ENCODE assay signal across 9 cellular contexts in genomic region chr1:183281039-183281438, GRCh38.
DNase-seq lines count a peak whose midpoint lies in the region; ATAC-seq, FAIRE-seq and TF ChIP-seq lines count a peak whose summit lies in the region.
"Had no signal": no experiment of that assay in that cellular context is flagged by ENCODE, and none has a peak within 500 bp of the region (broad histone marks: within the 10 kb centered on the region; RNA-seq: fewer than 3 reads in every experiment).

No MANE protein-coding gene starts in this region.

- H3K9me3 Mint-ChIP-seq in WTC11: no peaks in the 10 kb centered on the region
- H3K9me3 Mint-ChIP-seq: central memory CD8-positive, alpha-beta T cell had no signal

- no peak for TF ChIP-seq CTCF in WTC11 (IDR thresholded peaks at IDR 0.05)
- TF ChIP-seq CTCF in thyroid gland (IDR thresholded peaks at IDR 0.05): no peak

- DNase-seq in WTC11 (ENCODE audit: low spot score): no peak
- no peak for DNase-seq in left ventricle myocardium superior
- DNase-seq in thyroid gland: no peak
- no peak for DNase-seq in GM12891 (ENCODE audit: insufficient read length, low spot score)
- no peak for DNase-seq in midbrain (lab: John Stamatoyannopoulos, UW)
- DNase-seq in HPDE6-E6E7 (ENCODE audit: extremely low spot score): no peak

- no peak for TF ChIP-seq POLR2A in thyroid gland (IDR thresholded peaks at IDR 0.05)
- TF ChIP-seq POLR2A in GM12891 (IDR thresholded peaks at IDR 0.05; ENCODE audit: low read depth, low read length): no peak

- no peak overlapping the region for H3K27ac Mint-ChIP-seq in WTC11

- ATAC-seq in WTC11 (peak; percentile 6), left ventricle myocardium superior (peak; percentile 2), HG02938 (IDR thresholded peaks at IDR 0.05; ENCODE audit: unreplicated experiment) (no peak)

- H3K9me3 ChIP-seq in thyroid gland: no peaks in the 10 kb centered on the region

- peaks cover 42% of the 10 kb centered on the region for H3K4me1 Mint-ChIP-seq in WTC11
- H3K4me1 Mint-ChIP-seq: central memory CD8-positive, alpha-beta T cell had no signal

- no peaks in the 10 kb centered on the region for H3K27me3 ChIP-seq in thyroid gland

- H3K4me3 Mint-ChIP-seq in WTC11: no peak overlapping the region
- H3K4me3 Mint-ChIP-seq: central memory CD8-positive, alpha-beta T cell had no signal

- POLR2A ChIA-PET in WTC11 (lab: Charles Lee): no interaction called here

- H3K4me1 ChIP-seq in thyroid gland: peaks cover 45 to 58% of the 10 kb centered on the region in 2 donors

- intact Hi-C loops in left ventricle myocardium superior (cut with micrococcal nuclease) (loop anchor here (5.0 kb wide), 1 partner anchor 36 kb away; no protein-coding TSS in a partner anchor), thyroid gland (cut with DNase I) (no loop called here)

- H3K36me3 ChIP-seq in thyroid gland: no peaks in the 10 kb centered on the region

- H3K27ac ChIP-seq in thyroid gland: peak overlapping the region; percentile 32 to 92 (median 81)

- H3K27me3 Mint-ChIP-seq in WTC11 (ENCODE audit: low read depth): no peaks in the 10 kb centered on the region

- H3K36me3 Mint-ChIP-seq in WTC11: no peaks in the 10 kb centered on the region

- TF ChIP-seq RAD21 in Ishikawa (IDR thresholded peaks at IDR 0.05; ENCODE audit: low read depth): peak; percentile 33; the same call in 1 of the 2 replicates

- CTCF ChIA-PET in WTC11 (lab: Charles Lee): interaction anchor here (0.8 to 2.5 kb wide), 19 partner anchors 9 to 354 kb away, joined by 3 to 27 read pairs (median 6); partner anchors contain the start of gene NMNAT2

- FAIRE-seq in GM12891 (lab: Jason Lieb, UNC): no peak

- 97 to 100% methylated on average over 2 of the region's 2 CpGs for WGBS in thyroid gland, 2 donors

- no peak for TF ChIP-seq EP300 in Ishikawa (IDR thresholded peaks at IDR 0.05; ENCODE audit: borderline replicate concordance)

- no peak overlapping the region for H3K4me3 ChIP-seq in thyroid gland (replicated peaks in 1 of 3)

TF ChIP-seq in Ishikawa, 13 proteins besides CTCF, POLR2A, EP300 and RAD21:
- TF ChIP-seq USF1 (IDR thresholded peaks at IDR 0.05) (no peak), CEBPB (IDR thresholded peaks at IDR 0.05) (peak; percentile 70)

TF ChIP-seq in WTC11, 78 proteins besides CTCF, POLR2A, EP300 and RAD21:
- TF ChIP-seq SMAD4 (CRISPR knock-in tag; IDR thresholded peaks at IDR 0.05) (no peak), IRF2 (CRISPR knock-in tag; IDR thresholded peaks at IDR 0.05; ENCODE audit: borderline replicate concordance, low read depth) (no peak), RORB (CRISPR knock-in tag; IDR thresholded peaks at IDR 0.05) (no peak), MYBL2 (CRISPR knock-in tag; IDR thresholded peaks at IDR 0.05) (no peak)

TF ChIP-seq in GM12891, 5 proteins besides CTCF, POLR2A, EP300 and RAD21:
- no peak for TF ChIP-seq POU2F2 (IDR thresholded peaks at IDR 0.05; ENCODE audit: low read depth, low read length)
- no peak for TF ChIP-seq PAX5 (IDR thresholded peaks at IDR 0.05; ENCODE audit: insufficient read depth, low read length, severe bottlenecking)
